Comparison of ENCODE assay signal across 10 cellular contexts in genomic region chr10:43421519-43421918, GRCh38. TPM values are rescaled to one million over a fixed set of nuclear protein-coding genes. Genes with fewer than 3 reads are reported as not detected.
DNase-seq lines count a peak whose midpoint lies in the region; ATAC-seq, FAIRE-seq and TF ChIP-seq lines count a peak whose summit lies in the region.
"Had no signal": no experiment of that assay in that cellular context is flagged by ENCODE, and none has a peak within 500 bp of the region (broad histone marks: within the 10 kb centered on the region; RNA-seq: fewer than 3 reads in every experiment).

No MANE protein-coding gene starts in this region.

- TF ChIP-seq CTCF in NB4 (IDR thresholded peaks at IDR 0.05; ENCODE audit: low read depth, low read length), result no peak
- TF ChIP-seq CTCF in colonic mucosa (IDR thresholded peaks at IDR 0.05), result no peak
- no peak for TF ChIP-seq CTCF in parathyroid adenoma (IDR thresholded peaks at IDR 0.05)
- TF ChIP-seq CTCF in kidney (IDR thresholded peaks at IDR 0.05; ENCODE audit: borderline replicate concordance, extremely low read depth, insufficient read depth), result no peak
- TF ChIP-seq CTCF in WERI-Rb-1 (IDR thresholded peaks at IDR 0.05; ENCODE audit: low read depth, low read length), result no peak

- H3K4me1 Mint-ChIP-seq in CD4-positive, CD25-positive, alpha-beta regulatory T cell, result peaks cover 17 to 45% (median 23%) of the 10 kb centered on the region in 4 donors

- H3K4me2 ChIP-seq in parathyroid adenoma (ENCODE audit: low read length), result no peak overlapping the region

- H3K9me3 Mint-ChIP-seq in CD4-positive, CD25-positive, alpha-beta regulatory T cell, result no peaks in the 10 kb centered on the region

- H2AFZ ChIP-seq in parathyroid adenoma, result peak overlapping the region; percentile 100

- H3K36me3 Mint-ChIP-seq in CD4-positive, CD25-positive, alpha-beta regulatory T cell, result no peaks in the 10 kb centered on the region

- no peak for DNase-seq in CD4-positive, CD25-positive, alpha-beta regulatory T cell
- DNase-seq in NB4 (ENCODE audit: low read depth), result no peak
- DNase-seq in colonic mucosa, result no peak
- no peak for DNase-seq in kidney
- no peak for DNase-seq in urothelium cell line (ENCODE audit: low spot score)
- DNase-seq in WERI-Rb-1, result no peak

- no peaks in the 10 kb centered on the region for H3K27me3 Mint-ChIP-seq in CD4-positive, CD25-positive, alpha-beta regulatory T cell

- peak overlapping the region; percentile 63 to 97 (median 76) for H3K4me3 Mint-ChIP-seq in CD4-positive, CD25-positive, alpha-beta regulatory T cell

- peaks cover 6% of the 10 kb centered on the region for H3K79me2 ChIP-seq in parathyroid adenoma

- H3K27me3 ChIP-seq in CD4-positive, CD25-positive, alpha-beta regulatory T cell (ENCODE audit: control insufficient read depth, insufficient read depth, low read length), result no peaks in the 10 kb centered on the region
- no peaks in the 10 kb centered on the region for H3K27me3 ChIP-seq in colonic mucosa
- no peaks in the 10 kb centered on the region for H3K27me3 ChIP-seq in parathyroid adenoma (ENCODE audit: control insufficient read depth, insufficient read depth, low read length)
- no peaks in the 10 kb centered on the region for H3K27me3 ChIP-seq in WERI-Rb-1 (ENCODE audit: insufficient read depth, low read depth, severe bottlenecking)

- H3K27ac Mint-ChIP-seq in CD4-positive, CD25-positive, alpha-beta regulatory T cell, result peak overlapping the region; percentile 67 to 97 (median 82)

- H3K36me3 ChIP-seq in CD4-positive, CD25-positive, alpha-beta regulatory T cell (ENCODE audit: control insufficient read depth, insufficient read depth, low read length), result no peaks in the 10 kb centered on the region
- H3K36me3 ChIP-seq in colonic mucosa, result no peaks in the 10 kb centered on the region
- H3K36me3 ChIP-seq in parathyroid adenoma (ENCODE audit: control insufficient read depth, insufficient read depth, low read length), result no peaks in the 10 kb centered on the region
- no peaks in the 10 kb centered on the region for H3K36me3 ChIP-seq in kidney (ENCODE audit: control insufficient read depth in 1 of 2, insufficient read depth in 2 of 2, low read length in 2 of 2)
- no peaks in the 10 kb centered on the region for H3K36me3 ChIP-seq in WERI-Rb-1

- H3K9ac ChIP-seq in colonic mucosa (ENCODE audit: low read depth in 2 of 2, low read length in 2 of 2), result peak overlapping the region in 1 of 2 donors; percentile 74
- no peak overlapping the region for H3K9ac ChIP-seq in parathyroid adenoma
- no peak overlapping the region for H3K9ac ChIP-seq in kidney (ENCODE audit: low read length in 2 of 2)

- H3K4me3 ChIP-seq in CD4-positive, CD25-positive, alpha-beta regulatory T cell (ENCODE audit: low read depth, low read length), result peak overlapping the region; percentile 90
- H3K4me3 ChIP-seq in NB4 (ENCODE audit: low read depth, low read length) (peak overlapping the region; percentile 46), colonic mucosa (peak overlapping the region; percentile 46), parathyroid adenoma (ENCODE audit: low read depth, low read length) (no peak overlapping the region), kidney (ENCODE audit: low read length in 2 of 2) (no peak overlapping the region), WERI-Rb-1 (ENCODE audit: low read depth, low read length) (no peak overlapping the region)

- FAIRE-seq in kidney (lab: Jason Lieb, UNC) (no peak), urothelium cell line (lab: Jason Lieb, UNC) (no peak)

- TF ChIP-seq POLR2A in NB4 (IDR thresholded peaks at IDR 0.05; ENCODE audit: extremely low read depth, insufficient read length), result no peak

- H3K4me1 ChIP-seq in CD4-positive, CD25-positive, alpha-beta regulatory T cell (ENCODE audit: control insufficient read depth, insufficient read depth, low read length, poor library complexity, severe bottlenecking), result peaks cover 28% of the 10 kb centered on the region
- peaks cover 5% of the 10 kb centered on the region for H3K4me1 ChIP-seq in colonic mucosa
- H3K4me1 ChIP-seq in parathyroid adenoma, result no peaks in the 10 kb centered on the region
- H3K4me1 ChIP-seq in kidney (ENCODE audit: control insufficient read depth in 1 of 2, insufficient read depth in 1 of 2, low read depth in 1 of 2, low read length in 2 of 2), result peaks cover 0 to 3% of the 10 kb centered on the region in 2 donors

- H3K9me3 ChIP-seq in CD4-positive, CD25-positive, alpha-beta regulatory T cell (ENCODE audit: control insufficient read depth in 2 of 2, low read length in 2 of 2), result no peaks in the 10 kb centered on the region
- H3K9me3 ChIP-seq in colonic mucosa (no peaks in the 10 kb centered on the region), parathyroid adenoma (ENCODE audit: control insufficient read depth, low read length) (no peaks in the 10 kb centered on the region), kidney (ENCODE audit: control insufficient read depth in 1 of 2, low read length in 2 of 2) (no peaks in the 10 kb centered on the region), WERI-Rb-1 (ENCODE audit: severe bottlenecking) (peaks cover 7% of the 10 kb centered on the region)

- peak overlapping the region; percentile 91 for H3K27ac ChIP-seq in CD4-positive, CD25-positive, alpha-beta regulatory T cell (ENCODE audit: insufficient read depth, low read length, poor library complexity, severe bottlenecking)
- peak overlapping the region; percentile 97 for H3K27ac ChIP-seq in colonic mucosa
- peak overlapping the region; percentile 99 for H3K27ac ChIP-seq in parathyroid adenoma
- H3K27ac ChIP-seq in kidney (ENCODE audit: low read depth in 2 of 2, low read length in 2 of 2), result peak overlapping the region in 1 of 2 donors; percentile 93
- H3K27ac ChIP-seq in WERI-Rb-1, result no peak overlapping the region

- no peak for ATAC-seq in CD4-positive, CD25-positive, alpha-beta regulatory T cell (ENCODE audit: low read depth in 2 of 2)
- ATAC-seq in HG02938 (IDR thresholded peaks at IDR 0.05; ENCODE audit: unreplicated experiment), result no peak

- intact Hi-C loops in colonic mucosa (cut with DNase I), result no loop called here
- intact Hi-C loops in kidney (cut with DNase I), result no loop called here

RNA-seq across cellular contexts. Expression of gene HNRNPF, which starts 12.5 kb away (rescaled TPM):
- total RNA-seq in CD4-positive, CD25-positive, alpha-beta regulatory T cell, result 143 TPM
- 100 to 1,000 TPM; 293 to 350 (median 323) TPM for polyA plus RNA-seq in CD4-positive, CD25-positive, alpha-beta regulatory T cell
- total RNA-seq in colonic mucosa (100 to 1,000 TPM; 250 to 394 TPM), kidney (190 TPM)
- polyA plus RNA-seq in kidney (ENCODE audit: insufficient read depth, low read depth, low replicate concordance), result 74.0 TPM

RNA-seq across cellular contexts. Expression of gene ZNF487, which starts 15.4 kb away (rescaled TPM):
- 6.2 TPM for total RNA-seq in CD4-positive, CD25-positive, alpha-beta regulatory T cell
- polyA plus RNA-seq in CD4-positive, CD25-positive, alpha-beta regulatory T cell, result 1 to 10 TPM; 2.5 to 6.5 (median 4.2) TPM
- total RNA-seq in colonic mucosa (1 to 10 TPM; 2.8 to 4.5 TPM), kidney (7.1 TPM)
- polyA plus RNA-seq in kidney (ENCODE audit: insufficient read depth, low read depth, low replicate concordance), result 9.7 TPM

RNA-seq across cellular contexts. Expression of gene FXYD4, which starts 50.1 kb away (rescaled TPM):
- not detected for total RNA-seq in CD4-positive, CD25-positive, alpha-beta regulatory T cell
- not detected for polyA plus RNA-seq in CD4-positive, CD25-positive, alpha-beta regulatory T cell
- total RNA-seq in colonic mucosa (under 1 TPM in 1 of 2 donors, not detected in 1; 0.98 TPM), kidney (109 TPM)
- polyA plus RNA-seq in kidney (ENCODE audit: insufficient read depth, low read depth, low replicate concordance), result 392 TPM
- total RNA-seq: epithelial cell of proximal tubule, subcutaneous adipose tissue had no signal

Comparison
In these comparisons a context has a peak if more than half of its experiments do, and no peak if none do; other contexts are left out.
1. H3K4me3 ChIP-seq: peak in CD4-positive, CD25-positive, alpha-beta regulatory T cell (single experiment), NB4 (single experiment) and colonic mucosa (single experiment); none in parathyroid adenoma (single experiment), kidney (0 of 2) and WERI-Rb-1 (single experiment).
2. RNA of gene FXYD4, which starts 50.1 kb away (total RNA-seq): 109 TPM in kidney (single experiment); 0.98 TPM in colonic mucosa and not detected in CD4-positive, CD25-positive, alpha-beta regulatory T cell (single experiment); every median in the first group is over 10 times any median in the second.